In genomic region chr2:220856486-220856885, GRCh38 we compare ENCODE assay signal across 1 cellular context.
TF ChIP-seq lines count a peak whose summit lies in the region.

No MANE protein-coding gene starts in this region.

TF ChIP-seq in WTC11, 78 proteins besides CTCF, POLR2A, EP300 and RAD21 (continued from another document):
- TF ChIP-seq, protein P1, sequence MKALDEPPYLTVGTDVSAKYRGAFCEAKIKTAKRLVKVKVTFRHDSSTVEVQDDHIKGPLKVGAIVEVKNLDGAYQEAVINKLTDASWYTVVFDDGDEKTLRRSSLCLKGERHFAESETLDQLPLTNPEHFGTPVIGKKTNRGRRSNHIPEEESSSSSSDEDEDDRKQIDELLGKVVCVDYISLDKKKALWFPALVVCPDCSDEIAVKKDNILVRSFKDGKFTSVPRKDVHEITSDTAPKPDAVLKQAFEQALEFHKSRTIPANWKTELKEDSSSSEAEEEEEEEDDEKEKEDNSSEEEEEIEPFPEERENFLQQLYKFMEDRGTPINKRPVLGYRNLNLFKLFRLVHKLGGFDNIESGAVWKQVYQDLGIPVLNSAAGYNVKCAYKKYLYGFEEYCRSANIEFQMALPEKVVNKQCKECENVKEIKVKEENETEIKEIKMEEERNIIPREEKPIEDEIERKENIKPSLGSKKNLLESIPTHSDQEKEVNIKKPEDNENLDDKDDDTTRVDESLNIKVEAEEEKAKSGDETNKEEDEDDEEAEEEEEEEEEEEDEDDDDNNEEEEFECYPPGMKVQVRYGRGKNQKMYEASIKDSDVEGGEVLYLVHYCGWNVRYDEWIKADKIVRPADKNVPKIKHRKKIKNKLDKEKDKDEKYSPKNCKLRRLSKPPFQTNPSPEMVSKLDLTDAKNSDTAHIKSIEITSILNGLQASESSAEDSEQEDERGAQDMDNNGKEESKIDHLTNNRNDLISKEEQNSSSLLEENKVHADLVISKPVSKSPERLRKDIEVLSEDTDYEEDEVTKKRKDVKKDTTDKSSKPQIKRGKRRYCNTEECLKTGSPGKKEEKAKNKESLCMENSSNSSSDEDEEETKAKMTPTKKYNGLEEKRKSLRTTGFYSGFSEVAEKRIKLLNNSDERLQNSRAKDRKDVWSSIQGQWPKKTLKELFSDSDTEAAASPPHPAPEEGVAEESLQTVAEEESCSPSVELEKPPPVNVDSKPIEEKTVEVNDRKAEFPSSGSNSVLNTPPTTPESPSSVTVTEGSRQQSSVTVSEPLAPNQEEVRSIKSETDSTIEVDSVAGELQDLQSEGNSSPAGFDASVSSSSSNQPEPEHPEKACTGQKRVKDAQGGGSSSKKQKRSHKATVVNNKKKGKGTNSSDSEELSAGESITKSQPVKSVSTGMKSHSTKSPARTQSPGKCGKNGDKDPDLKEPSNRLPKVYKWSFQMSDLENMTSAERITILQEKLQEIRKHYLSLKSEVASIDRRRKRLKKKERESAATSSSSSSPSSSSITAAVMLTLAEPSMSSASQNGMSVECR (CRISPR knock-in tag; IDR thresholded peaks at IDR 0.05; ENCODE audit: borderline replicate concordance), result no peak
- TF ChIP-seq, protein P2, sequence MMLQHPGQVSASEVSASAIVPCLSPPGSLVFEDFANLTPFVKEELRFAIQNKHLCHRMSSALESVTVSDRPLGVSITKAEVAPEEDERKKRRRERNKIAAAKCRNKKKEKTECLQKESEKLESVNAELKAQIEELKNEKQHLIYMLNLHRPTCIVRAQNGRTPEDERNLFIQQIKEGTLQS (CRISPR knock-in tag; conservative IDR thresholded peaks at IDR 0.05), result no peak
- TF ChIP-seq ZNF416 (CRISPR knock-in tag; IDR thresholded peaks at IDR 0.05), result no peak
- no peak for TF ChIP-seq GTF2I (CRISPR knock-in tag; conservative IDR thresholded peaks at IDR 0.05)
- no peak for TF ChIP-seq TCF7 (CRISPR knock-in tag; IDR thresholded peaks at IDR 0.05; ENCODE audit: low read depth)
TF ChIP-seq in WTC11: peak in this region for 0.
